20 cellular contexts compared by ENCODE assay signal in genomic region chr21:45997495-45998275, GRCh38. TPM values are rescaled to one million over a fixed set of nuclear protein-coding genes. Genes with fewer than 3 reads are reported as not detected.
DNase-seq lines count a peak whose midpoint lies in the region; ATAC-seq, FAIRE-seq and TF ChIP-seq lines count a peak whose summit lies in the region.
"Had no signal": no experiment of that assay in that cellular context is flagged by ENCODE, and none has a peak within 500 bp of the region (broad histone marks: within the 10 kb centered on the region; RNA-seq: fewer than 3 reads in every experiment).

No MANE protein-coding gene starts in this region.

- H2AFZ ChIP-seq in smooth muscle cell (ENCODE audit: low read depth) = no peak overlapping the region

- peak; percentile 55 for DNase-seq in RWPE2 (ENCODE audit: low spot score)
- DNase-seq in chondrocyte (ENCODE audit: low spot score) = peak; percentile 91
- DNase-seq in kidney = peak; percentile 63
- DNase-seq in smooth muscle cell (lab: John Stamatoyannopoulos, UW; ENCODE audit: unreplicated experiment) = no peak
- DNase-seq in effector CD4-positive, alpha-beta T cell = no peak
- no peak for DNase-seq in NCI-H2081 (lab: John Stamatoyannopoulos, UW)
- DNase-seq: activated CD4-positive, alpha-beta memory T cell treated with anti-CD3 and anti-CD28 coated beads, Interleukin-2, amount 10 ng/mL, durations not matched to agents 7 days and 5 days; DMS 273 treated with DMSO at 0.1 percent for 48 hours; NCI-H1436 treated with DMSO at 0.1 percent for 48 hours; NCI-H226; stimulated activated CD4-positive, alpha-beta T cell treated with anti-CD3 and anti-CD28 coated beads, Interleukin-4, amount 100 ng/mL, for 24 hours had no signal

- H3K9me3 Mint-ChIP-seq in chondrocyte (ENCODE audit: low read depth) = no peaks in the 10 kb centered on the region
- H3K9me3 Mint-ChIP-seq: activated CD4-positive, alpha-beta memory T cell treated with anti-CD3 and anti-CD28 coated beads, Interleukin-2, amount 10 ng/mL, durations not matched to agents 7 days and 5 days; activated T-helper 17 cell treated with anti-CD3 and anti-CD28 coated beads, Interleukin-2, amount 50 U/mL, for 72 hours; nephron had no signal

- peaks cover 14% of the 10 kb centered on the region for H3F3A ChIP-seq in smooth muscle cell (ENCODE audit: low read depth)

- no peak for FAIRE-seq in kidney (lab: Jason Lieb, UNC)
- FAIRE-seq: astrocyte, H54 had no signal

- H3K27me3 ChIP-seq in RWPE2 (ENCODE audit: insufficient read depth, poor library complexity, severe bottlenecking) = no peaks in the 10 kb centered on the region
- no peaks in the 10 kb centered on the region for H3K27me3 ChIP-seq in smooth muscle cell (ENCODE audit: low read depth)
- H3K27me3 ChIP-seq: BLaER1 treated with 17β-estradiol and CSF1 and Interleukin-3, amounts not matched to agents 10 nM and 100 nM; tibial nerve had no signal

- no peak overlapping the region for H3K4me2 ChIP-seq in smooth muscle cell
- H3K4me2 ChIP-seq: BLaER1 treated with 17β-estradiol and CSF1 and Interleukin-3, amounts not matched to agents 10 nM and 100 nM had no signal

- H4K20me1 ChIP-seq in smooth muscle cell (ENCODE audit: low read depth) = peaks cover 49% of the 10 kb centered on the region

- H3K36me3 ChIP-seq in RWPE2 (ENCODE audit: low read depth) (no peaks in the 10 kb centered on the region), kidney (ENCODE audit: control insufficient read depth in 1 of 2, insufficient read depth in 2 of 2, low read length in 2 of 2) (no peaks in the 10 kb centered on the region), smooth muscle cell (ENCODE audit: low read depth) (no peaks in the 10 kb centered on the region)
- H3K36me3 ChIP-seq: BLaER1 treated with 17β-estradiol and CSF1 and Interleukin-3, amounts not matched to agents 10 nM and 100 nM had no signal

- no peak overlapping the region for H3K4me3 Mint-ChIP-seq in chondrocyte (ENCODE audit: unreplicated experiment)
- H3K4me3 Mint-ChIP-seq: activated CD4-positive, alpha-beta memory T cell treated with anti-CD3 and anti-CD28 coated beads, Interleukin-2, amount 10 ng/mL, durations not matched to agents 7 days and 5 days; activated T-helper 17 cell treated with anti-CD3 and anti-CD28 coated beads, Interleukin-2, amount 50 U/mL, for 72 hours; nephron had no signal

- H3K9ac ChIP-seq in kidney (ENCODE audit: low read length in 2 of 2) (no peak overlapping the region), smooth muscle cell (ENCODE audit: low read depth) (no peak overlapping the region)
- H3K9ac ChIP-seq: BLaER1 treated with 17β-estradiol and CSF1 and Interleukin-3, amounts not matched to agents 10 nM and 100 nM had no signal

- TF ChIP-seq CTCF in RWPE2 (IDR thresholded peaks at IDR 0.05; ENCODE audit: poor library complexity, severe bottlenecking) (no peak), chondrocyte (IDR thresholded peaks at IDR 0.05) (no peak), kidney (IDR thresholded peaks at IDR 0.05; ENCODE audit: borderline replicate concordance, extremely low read depth, insufficient read depth) (no peak), smooth muscle cell (IDR thresholded peaks at IDR 0.05; ENCODE audit: borderline replicate concordance, insufficient read depth, poor library complexity, severe bottlenecking) (no peak)

- WGBS in smooth muscle cell (ENCODE audit: low lambda C conversion rate) = 97% methylated on average over 38 of the region's 38 CpGs

- peaks cover 36% of the 10 kb centered on the region for H3K79me2 ChIP-seq in smooth muscle cell (ENCODE audit: low read depth)

- no peak for ATAC-seq in RWPE2 (ENCODE audit: low read depth)
- ATAC-seq in HG03139 (IDR thresholded peaks at IDR 0.05; ENCODE audit: unreplicated experiment) = no peak
- ATAC-seq: activated T-helper 17 cell treated with anti-CD3 and anti-CD28 coated beads, Interleukin-2, amount 50 U/mL, for 72 hours had no signal

- peaks cover 4% of the 10 kb centered on the region for H3K4me1 Mint-ChIP-seq in chondrocyte (ENCODE audit: low read depth)
- H3K4me1 Mint-ChIP-seq: activated CD4-positive, alpha-beta memory T cell treated with anti-CD3 and anti-CD28 coated beads, Interleukin-2, amount 10 ng/mL, durations not matched to agents 7 days and 5 days; activated T-helper 17 cell treated with anti-CD3 and anti-CD28 coated beads, Interleukin-2, amount 50 U/mL, for 72 hours; nephron had no signal

- H3K4me1 ChIP-seq in RWPE2 (ENCODE audit: insufficient read depth, poor library complexity, severe bottlenecking) (no peaks in the 10 kb centered on the region), kidney (ENCODE audit: control insufficient read depth in 1 of 2, insufficient read depth in 1 of 2, low read depth in 1 of 2, low read length in 2 of 2) (no peaks in the 10 kb centered on the region), smooth muscle cell (ENCODE audit: low read depth) (no peaks in the 10 kb centered on the region)

- H3K27me3 Mint-ChIP-seq in chondrocyte (ENCODE audit: low read depth) = no peaks in the 10 kb centered on the region
- H3K27me3 Mint-ChIP-seq: activated CD4-positive, alpha-beta memory T cell treated with anti-CD3 and anti-CD28 coated beads, Interleukin-2, amount 10 ng/mL, durations not matched to agents 7 days and 5 days; activated T-helper 17 cell treated with anti-CD3 and anti-CD28 coated beads, Interleukin-2, amount 50 U/mL, for 72 hours had no signal

- H3K9me3 ChIP-seq in RWPE2 (ENCODE audit: severe bottlenecking) (no peaks in the 10 kb centered on the region), kidney (ENCODE audit: control insufficient read depth in 1 of 2, low read length in 2 of 2) (no peaks in the 10 kb centered on the region), smooth muscle cell (replicated peaks; ENCODE audit: low read depth) (no peaks in the 10 kb centered on the region)
- H3K9me3 ChIP-seq: BLaER1 treated with 17β-estradiol and CSF1 and Interleukin-3, amounts not matched to agents 10 nM and 100 nM; tibial nerve had no signal

- H3K36me3 Mint-ChIP-seq in chondrocyte (ENCODE audit: low read depth) = peaks cover 13% of the 10 kb centered on the region

- intact Hi-C loops in kidney (cut with DNase I) = no loop called here

- no peak overlapping the region for H3K27ac Mint-ChIP-seq in chondrocyte (ENCODE audit: unreplicated experiment)
- H3K27ac Mint-ChIP-seq: activated CD4-positive, alpha-beta memory T cell treated with anti-CD3 and anti-CD28 coated beads, Interleukin-2, amount 10 ng/mL, durations not matched to agents 7 days and 5 days; activated T-helper 17 cell treated with anti-CD3 and anti-CD28 coated beads, Interleukin-2, amount 50 U/mL, for 72 hours; nephron had no signal

- H3K4me3 ChIP-seq in RWPE2 (ENCODE audit: severe bottlenecking) = no peak overlapping the region
- H3K4me3 ChIP-seq in kidney (ENCODE audit: low read length in 2 of 2) = no peak overlapping the region
- H3K4me3 ChIP-seq in smooth muscle cell = no peak overlapping the region
- H3K4me3 ChIP-seq: BLaER1 treated with 17β-estradiol and CSF1 and Interleukin-3, amounts not matched to agents 10 nM and 100 nM; lung; tibial nerve had no signal

- H3K27ac ChIP-seq in RWPE2 (ENCODE audit: poor library complexity, severe bottlenecking) = no peak overlapping the region
- no peak overlapping the region for H3K27ac ChIP-seq in kidney (ENCODE audit: low read depth in 2 of 2, low read length in 2 of 2)
- H3K27ac ChIP-seq in smooth muscle cell (ENCODE audit: low read depth) = peak overlapping the region; percentile 75
- H3K27ac ChIP-seq: BLaER1 treated with 17β-estradiol and CSF1 and Interleukin-3, amounts not matched to agents 10 nM and 100 nM; RWPE1 had no signal

RNA-seq across cellular contexts. Expression of gene COL6A1, which starts 16.1 kb away (rescaled TPM):
- total RNA-seq in chondrocyte = 994 to 1,063 TPM (median 1,052 TPM) in 3 replicates
- 127 TPM for total RNA-seq in kidney
- 112 TPM for polyA plus RNA-seq in kidney (ENCODE audit: insufficient read depth, low read depth, low replicate concordance)
- 1,267 and 1,292 TPM in 2 replicates for total RNA-seq in smooth muscle cell
- 2,075 and 2,827 TPM in 2 replicates for polyA plus RNA-seq in smooth muscle cell

Comparison
In these comparisons a context has a peak if more than half of its experiments do, and no peak if none do; other contexts are left out.
1. DNase-seq: peak in RWPE2 (single experiment), chondrocyte (single experiment) and kidney (single experiment); none in smooth muscle cell (single experiment), effector CD4-positive, alpha-beta T cell (single experiment) and NCI-H2081 (0 of 2).